8 cellular contexts compared by ENCODE assay signal in the genomic region with DNA sequence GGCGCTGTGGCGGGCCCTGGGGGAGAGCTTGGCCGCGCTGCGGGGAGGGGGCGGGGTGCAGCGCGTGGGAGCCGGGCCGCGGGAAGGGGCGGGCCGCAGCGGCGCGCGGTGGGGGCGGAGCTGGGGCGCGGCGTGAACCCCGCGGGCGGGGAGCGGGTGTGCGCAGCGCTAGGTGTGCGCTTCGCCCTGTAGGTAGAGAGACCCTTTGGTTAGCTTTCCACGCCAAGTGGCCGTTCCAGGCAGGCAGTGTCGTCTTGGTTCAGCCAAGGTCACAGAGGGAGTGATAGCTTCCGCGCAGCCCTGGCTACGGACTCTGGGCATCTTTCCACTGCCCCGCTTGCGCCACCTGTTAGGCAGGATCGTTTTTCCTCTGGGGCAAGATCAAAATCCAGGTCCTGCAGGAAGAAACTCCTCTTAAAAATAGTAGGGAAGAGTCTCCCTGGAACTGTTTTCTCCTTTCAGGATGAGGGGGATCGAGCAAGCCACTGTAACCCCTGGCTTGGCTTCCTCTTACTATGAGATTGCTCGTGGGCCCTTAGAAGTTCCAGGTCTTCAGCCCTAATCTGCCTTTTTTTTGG. TPM values are rescaled to one million over a fixed set of nuclear protein-coding genes. Genes with fewer than 3 reads are reported as not detected.
DNase-seq lines count a peak whose midpoint lies in the region; ATAC-seq and TF ChIP-seq lines count a peak whose summit lies in the region.

No MANE protein-coding gene starts in this region.

- H3K27me3 ChIP-seq in brain microvascular endothelial cell (replicated peaks) (no peaks in the 10 kb centered on the region), kidney epithelial cell (ENCODE audit: control insufficient read depth, insufficient read depth, low read length) (no peaks in the 10 kb centered on the region), stomach (no peaks in the 10 kb centered on the region)

- no peaks in the 10 kb centered on the region for H3K9me3 ChIP-seq in stomach

- H3K27ac ChIP-seq in brain microvascular endothelial cell (peak overlapping the region; percentile 87), stomach (peak overlapping the region; percentile 93 to 96 (median 94))

- TF ChIP-seq POLR2A in GM18505 (IDR thresholded peaks at IDR 0.05; ENCODE audit: borderline replicate concordance, extremely low read depth, insufficient read depth, insufficient read length) (peak; percentile 2), stomach (IDR thresholded peaks at IDR 0.05) (no peak)

- ATAC-seq in GM18505 (IDR thresholded peaks at IDR 0.05; ENCODE audit: unreplicated experiment), result peak; percentile 52
- ATAC-seq in HG02870 (IDR thresholded peaks at IDR 0.05; ENCODE audit: unreplicated experiment), result peak; percentile 37

- peaks cover 14 to 41% (median 35%) of the 10 kb centered on the region in 4 donors for H3K4me1 ChIP-seq in stomach

- TF ChIP-seq CTCF in AG09309 (IDR thresholded peaks at IDR 0.05; ENCODE audit: control insufficient read depth, insufficient read depth, low read depth, low read length, missing control alignments) (no peak), brain microvascular endothelial cell (IDR thresholded peaks at IDR 0.05; ENCODE audit: low read depth, low read length, missing control alignments) (no peak), kidney epithelial cell (IDR thresholded peaks at IDR 0.05; ENCODE audit: insufficient read depth, low read length, poor library complexity, severe bottlenecking) (peak; percentile 16), stomach (IDR thresholded peaks at IDR 0.05) (peak in 2 of 7 experiments; percentile 7 to 21)

- peaks cover 34% of the 10 kb centered on the region for H3K36me3 ChIP-seq in brain microvascular endothelial cell (replicated peaks)
- H3K36me3 ChIP-seq in kidney epithelial cell (ENCODE audit: control insufficient read depth, insufficient read depth, low read length), result peaks cover 6% of the 10 kb centered on the region
- peaks cover 37 to 53% (median 46%) of the 10 kb centered on the region in 4 donors for H3K36me3 ChIP-seq in stomach

- in situ Hi-C loops in brain microvascular endothelial cell (cut with HindIII; ENCODE audit: low pct_ligation_motif_present, low sequenced_read_pairs), result no loop called here

- peak overlapping the region; percentile 91 for H3K4me3 ChIP-seq in AG09309 (ENCODE audit: control insufficient read depth, low read depth, low read length)
- peak overlapping the region; percentile 99 for H3K4me3 ChIP-seq in brain microvascular endothelial cell (ENCODE audit: low read depth, low read length)
- peak overlapping the region; percentile 94 for H3K4me3 ChIP-seq in kidney epithelial cell (ENCODE audit: low read depth, low read length)
- H3K4me3 ChIP-seq in stomach, result peak overlapping the region; percentile 84 to 99 (median 94)

- TF ChIP-seq EP300 in stomach (IDR thresholded peaks at IDR 0.05), result no peak

- intact Hi-C loops in stomach (cut with DNase I; ENCODE audit: low total_unique reads), result no loop called here

- DNase-seq in AG09309 (ENCODE audit: low read depth) (no peak), NCI-H748 treated with DMSO at 0.1 percent for 48 hours (lab: John Stamatoyannopoulos, UW) (peak; percentile 42), brain microvascular endothelial cell (no peak), kidney epithelial cell (ENCODE audit: low read depth) (no peak), stomach (peak; percentile 70), kidney tubule cell (ENCODE audit: low spot score) (no peak)

- 0 to 1% (median 1%) methylated on average over 11 to 40 of the region's 40 CpGs for WGBS in stomach, 5 donors

RNA-seq across cellular contexts. Expression of a gene that starts 0.4 kb away (rescaled TPM):
- total RNA-seq in kidney epithelial cell (73.8 and 87.3 TPM in 2 replicates), stomach (10 to 100 TPM; 12.3 to 58.4 (median 27.2) TPM)
- 100 to 1,000 TPM; 150 to 207 (median 180) TPM for polyA plus RNA-seq in stomach

RNA-seq across cellular contexts. Expression of a gene that starts 0.8 kb away (rescaled TPM):
- total RNA-seq in kidney epithelial cell (33.4 and 59.0 TPM in 2 replicates), stomach (10 to 100 TPM in 2 of 5 donors, 1 to 10 TPM in 2, not detected in 1; 3.8 to 26.1 (median 12.9) TPM)
- polyA plus RNA-seq in stomach, result 10 to 100 TPM; 10.5 to 13.6 (median 13.1) TPM

RNA-seq across cellular contexts. Expression of a gene that starts 9.1 kb away (rescaled TPM):
- total RNA-seq in kidney epithelial cell, result 59.8 and 61.3 TPM in 2 replicates
- total RNA-seq in stomach, result 10 to 100 TPM in 1 of 5 donors, not detected in 4; 47.8 TPM
- 1 to 10 TPM in 1 of 3 donors, under 1 TPM in 1, not detected in 1; 0.50 to 6.6 TPM for polyA plus RNA-seq in stomach

RNA-seq across cellular contexts. Expression of a gene that starts 23.5 kb away (rescaled TPM):
- 0.29 TPM in 1 of 2 replicates, not detected in the other for total RNA-seq in kidney epithelial cell
- not detected for total RNA-seq in stomach
- 1 to 10 TPM in 1 of 3 donors, under 1 TPM in 2; 0.08 to 1.4 (median 0.68) TPM for polyA plus RNA-seq in stomach

RNA-seq across cellular contexts. Expression of a gene that starts 41.2 kb away (rescaled TPM):
- total RNA-seq in kidney epithelial cell, result 32.6 and 37.2 TPM in 2 replicates
- total RNA-seq in stomach, result 100 to 1,000 TPM in 2 of 5 donors, 10 to 100 TPM in 3; 26.1 to 278 (median 38.4) TPM
- 10 to 100 TPM; 76.1 to 93.2 (median 88.9) TPM for polyA plus RNA-seq in stomach

Comparison
In these comparisons a context has a peak if more than half of its experiments do, and no peak if none do; other contexts are left out.
1. DNase-seq: peak in NCI-H748 treated with DMSO at 0.1 percent for 48 hours (single experiment) and stomach (single experiment); none in AG09309 (single experiment), brain microvascular endothelial cell (single experiment), kidney epithelial cell (single experiment) and kidney tubule cell (single experiment).
2. Peak in every context shown above with its lines, with median percentiles within 50 percentile points of each other: H3K4me3 ChIP-seq.